In genomic region chr11:85109141-85109540, GRCh38 we compare ENCODE assay signal across 11 cellular contexts.
DNase-seq lines count a peak whose midpoint lies in the region; ATAC-seq and TF ChIP-seq lines count a peak whose summit lies in the region.
"Had no signal": no experiment of that assay in that cellular context is flagged by ENCODE, and none has a peak within 500 bp of the region (broad histone marks: within the 10 kb centered on the region; RNA-seq: fewer than 3 reads in every experiment).

No MANE protein-coding gene starts in this region.

- no peaks in the 10 kb centered on the region for H3K27me3 Mint-ChIP-seq in activated naive CD4-positive, alpha-beta T cell treated with anti-CD3 and anti-CD28 coated beads for 36 hours (ENCODE audit: low read depth)

- peak overlapping the region; percentile 26; the same call in 1 of the 2 replicates for H2AFZ ChIP-seq in OCI-LY3 (ENCODE audit: low read depth, low read length)

- H3K27ac ChIP-seq in OCI-LY3 (ENCODE audit: low read length): peak overlapping the region; percentile 83
- H3K27ac ChIP-seq: C4-2B had no signal

- ATAC-seq in GM18867 (IDR thresholded peaks at IDR 0.05; ENCODE audit: unreplicated experiment) (peak; percentile 82), GM21528 (IDR thresholded peaks at IDR 0.05; ENCODE audit: low FRiP score, unreplicated experiment) (peak; percentile 83), HG03060 (IDR thresholded peaks at IDR 0.05; ENCODE audit: low read depth, unreplicated experiment) (peak; percentile 44), left cardiac atrium (no peak)

- peaks cover 30% of the 10 kb centered on the region for H3K9me3 Mint-ChIP-seq in activated naive CD4-positive, alpha-beta T cell treated with anti-CD3 and anti-CD28 coated beads for 36 hours

- peaks cover 46% of the 10 kb centered on the region for H3K4me1 ChIP-seq in OCI-LY3 (ENCODE audit: low read length)

- H3K4me3 ChIP-seq in OCI-LY3 (ENCODE audit: low read length): peak overlapping the region; percentile 62
- H3K4me3 ChIP-seq in foreskin fibroblast (ENCODE audit: low read depth in 1 of 2, low read length in 2 of 2): no peak overlapping the region

- intact Hi-C loops in activated naive CD4-positive, alpha-beta T cell treated with anti-CD3 and anti-CD28 coated beads for 36 hours (cut with micrococcal nuclease): no loop called here
- intact Hi-C loops in left cardiac atrium (cut with DNase I): no loop called here

- no peak overlapping the region for H3K4me3 Mint-ChIP-seq in activated naive CD4-positive, alpha-beta T cell treated with anti-CD3 and anti-CD28 coated beads for 36 hours

- no peaks in the 10 kb centered on the region for H3K27me3 ChIP-seq in OCI-LY3 (ENCODE audit: low read depth, low read length)

- CTCF ChIA-PET in activated naive CD4-positive, alpha-beta T cell treated with anti-CD3 and anti-CD28 coated beads for 36 hours (lab: Charles Lee): no interaction called here

- no peaks in the 10 kb centered on the region for H3K36me3 Mint-ChIP-seq in activated naive CD4-positive, alpha-beta T cell treated with anti-CD3 and anti-CD28 coated beads for 36 hours (ENCODE audit: low read depth)

- peak overlapping the region; percentile 80 for H3K4me2 ChIP-seq in OCI-LY3 (ENCODE audit: low read length)

- H3K36me3 ChIP-seq in OCI-LY3 (replicated peaks; ENCODE audit: low read depth, low read length): peaks cover 4% of the 10 kb centered on the region

- H3K79me2 ChIP-seq in OCI-LY3 (ENCODE audit: low read length): no peaks in the 10 kb centered on the region

- peak overlapping the region; percentile 64 for H3K9ac ChIP-seq in OCI-LY3 (ENCODE audit: low read length)

- no peaks in the 10 kb centered on the region for H3K4me1 Mint-ChIP-seq in activated naive CD4-positive, alpha-beta T cell treated with anti-CD3 and anti-CD28 coated beads for 36 hours (ENCODE audit: low read depth)

- no peaks in the 10 kb centered on the region for H4K20me1 ChIP-seq in OCI-LY3 (ENCODE audit: insufficient read depth, low read length)

- DNase-seq in activated naive CD4-positive, alpha-beta T cell treated with anti-CD3 and anti-CD28 coated beads for 36 hours: no peak
- no peak for DNase-seq in left cardiac atrium
- no peak for DNase-seq in foreskin fibroblast
- DNase-seq in SHP77 treated with DMSO at 0.1 percent for 48 hours (lab: John Stamatoyannopoulos, UW): no peak
- DNase-seq: amygdala, NCI-H1436 had no signal

- H3K27ac Mint-ChIP-seq in activated naive CD4-positive, alpha-beta T cell treated with anti-CD3 and anti-CD28 coated beads for 36 hours: no peak overlapping the region

- no peaks in the 10 kb centered on the region for H3K9me3 ChIP-seq in OCI-LY3 (ENCODE audit: insufficient read depth, low read length)

- TF ChIP-seq CTCF in OCI-LY3 (IDR thresholded peaks at IDR 0.05; ENCODE audit: low read depth, low read length) (no peak), foreskin fibroblast (IDR thresholded peaks at IDR 0.05; ENCODE audit: low read depth, low read length) (no peak)

Comparison
In these comparisons a context has a peak if more than half of its experiments do, and no peak if none do; other contexts are left out.
1. ATAC-seq: peak in GM18867 (single experiment), GM21528 (single experiment) and HG03060 (single experiment); none in left cardiac atrium (0 of 2).